Comparison of ENCODE assay signal across 12 cellular contexts in genomic region chr5:56152437-56152836, GRCh38.
DNase-seq lines count a peak whose midpoint lies in the region; ATAC-seq and TF ChIP-seq lines count a peak whose summit lies in the region.
"Had no signal": no experiment of that assay in that cellular context is flagged by ENCODE, and none has a peak within 500 bp of the region (broad histone marks: within the 10 kb centered on the region; RNA-seq: fewer than 3 reads in every experiment).

No MANE protein-coding gene starts in this region.

- TF ChIP-seq CTCF in OCI-LY3 (IDR thresholded peaks at IDR 0.05; ENCODE audit: low read depth, low read length) (no peak), esophagus muscularis mucosa (IDR thresholded peaks at IDR 0.05) (no peak)

- H3K4me3 ChIP-seq in BLaER1 (no peak overlapping the region; the same call in 1 of the 2 replicates), OCI-LY3 (ENCODE audit: low read length) (no peak overlapping the region), esophagus muscularis mucosa (no peak overlapping the region)
- H3K4me3 ChIP-seq: heart right ventricle, SJCRH30 had no signal

- H3K36me3 ChIP-seq in BLaER1 (no peaks in the 10 kb centered on the region), OCI-LY3 (replicated peaks; ENCODE audit: low read depth, low read length) (no peaks in the 10 kb centered on the region), esophagus muscularis mucosa (no peaks in the 10 kb centered on the region)
- H3K36me3 ChIP-seq: heart right ventricle, SJCRH30 had no signal

- H3K9me3 ChIP-seq in BLaER1 (no peaks in the 10 kb centered on the region), OCI-LY3 (ENCODE audit: insufficient read depth, low read length) (no peaks in the 10 kb centered on the region), esophagus muscularis mucosa (no peaks in the 10 kb centered on the region)
- H3K9me3 ChIP-seq: heart right ventricle, SJCRH30 had no signal

- no peaks in the 10 kb centered on the region for H4K20me1 ChIP-seq in BLaER1
- H4K20me1 ChIP-seq in OCI-LY3 (ENCODE audit: insufficient read depth, low read length) = no peaks in the 10 kb centered on the region

- TF ChIP-seq POLR2A in esophagus muscularis mucosa (IDR thresholded peaks at IDR 0.05; ENCODE audit: low read depth) = no peak

- H3K9ac ChIP-seq in BLaER1 (peak overlapping the region; percentile 46; the same call in 1 of the 2 replicates), OCI-LY3 (ENCODE audit: low read length) (no peak overlapping the region)

- no peaks in the 10 kb centered on the region for H3K79me2 ChIP-seq in OCI-LY3 (ENCODE audit: low read length)

- H3K4me2 ChIP-seq in BLaER1 (peak overlapping the region; percentile 66), OCI-LY3 (ENCODE audit: low read length) (peak overlapping the region; percentile 45)

- H3K4me1 ChIP-seq in BLaER1 (peaks cover 100% of the 10 kb centered on the region), OCI-LY3 (ENCODE audit: low read length) (peaks cover 67% of the 10 kb centered on the region), esophagus muscularis mucosa (peaks cover 0 to 30% (median 6%) of the 10 kb centered on the region in 4 donors)
- H3K4me1 ChIP-seq: SJCRH30 had no signal

- ATAC-seq in GM18511 (IDR thresholded peaks at IDR 0.05; ENCODE audit: unreplicated experiment) (peak; percentile 32), GM19328 (IDR thresholded peaks at IDR 0.05; ENCODE audit: unreplicated experiment) (no peak), GM21737 (IDR thresholded peaks at IDR 0.05; ENCODE audit: unreplicated experiment) (no peak), sciatic nerve (no peak), HG03432 (IDR thresholded peaks at IDR 0.05; ENCODE audit: unreplicated experiment) (no peak)
- ATAC-seq: heart right ventricle had no signal

- peak; percentile 29 for DNase-seq in esophagus muscularis mucosa (ENCODE audit: extremely low spot score)
- no peak for DNase-seq in sciatic nerve (ENCODE audit: low spot score)
- DNase-seq: heart right ventricle; NCI-H345; SJCRH30; stimulated activated naive B cell treated with anti-CD40 and anti-IgM and Interleukin-4, amounts not matched to agents 10 μg/mL and 1 μg/mL and 100 μg/mL, for 72 hours had no signal

- WGBS in esophagus muscularis mucosa = 63% methylated on average over 2 of the region's 2 CpGs

- no peak for TF ChIP-seq EP300 in esophagus muscularis mucosa (IDR thresholded peaks at IDR 0.05)

- intact Hi-C loops in esophagus muscularis mucosa (cut with DNase I) = no loop called here
- intact Hi-C loops in sciatic nerve (cut with DNase I) = no loop called here

- H3K27ac ChIP-seq in BLaER1 = peak overlapping the region; percentile 79
- H3K27ac ChIP-seq in OCI-LY3 (ENCODE audit: low read length) = peak overlapping the region; percentile 13; the same call in 1 of the 2 replicates
- no peak overlapping the region for H3K27ac ChIP-seq in esophagus muscularis mucosa (replicated peaks in 1 of 4)
- H3K27ac ChIP-seq: SJCRH30 had no signal

- 0 out of 2 replicates have a peak overlapping the region, but pooled peaks have one; percentile 52 for H2AFZ ChIP-seq in OCI-LY3 (ENCODE audit: low read depth, low read length)

- no peaks in the 10 kb centered on the region for H3K27me3 ChIP-seq in BLaER1
- no peaks in the 10 kb centered on the region for H3K27me3 ChIP-seq in OCI-LY3 (ENCODE audit: low read depth, low read length)
- H3K27me3 ChIP-seq in esophagus muscularis mucosa = no peaks in the 10 kb centered on the region
- H3K27me3 ChIP-seq: heart right ventricle, SJCRH30 had no signal

Comparison
In these comparisons a context has a peak if more than half of its experiments do, and no peak if none do; other contexts are left out.
1. H3K27ac ChIP-seq: peak in BLaER1 (single experiment) and OCI-LY3 (single experiment); none in esophagus muscularis mucosa (0 of 4).